In genomic region chr3:129442947-129443346, GRCh38 we compare ENCODE assay signal across 1 cellular context.
TF ChIP-seq lines count a peak whose summit lies in the region.

No MANE protein-coding gene starts in this region.

TF ChIP-seq in WTC11, 78 proteins besides CTCF, POLR2A, EP300 and RAD21 (continued from another document):
- TF ChIP-seq STAT6 (CRISPR knock-in tag; conservative IDR thresholded peaks at IDR 0.05; ENCODE audit: low read depth): no peak
TF ChIP-seq in WTC11: peak in this region for 0.
